Comparison of ENCODE assay signal across 22 cellular contexts in the genomic region with DNA sequence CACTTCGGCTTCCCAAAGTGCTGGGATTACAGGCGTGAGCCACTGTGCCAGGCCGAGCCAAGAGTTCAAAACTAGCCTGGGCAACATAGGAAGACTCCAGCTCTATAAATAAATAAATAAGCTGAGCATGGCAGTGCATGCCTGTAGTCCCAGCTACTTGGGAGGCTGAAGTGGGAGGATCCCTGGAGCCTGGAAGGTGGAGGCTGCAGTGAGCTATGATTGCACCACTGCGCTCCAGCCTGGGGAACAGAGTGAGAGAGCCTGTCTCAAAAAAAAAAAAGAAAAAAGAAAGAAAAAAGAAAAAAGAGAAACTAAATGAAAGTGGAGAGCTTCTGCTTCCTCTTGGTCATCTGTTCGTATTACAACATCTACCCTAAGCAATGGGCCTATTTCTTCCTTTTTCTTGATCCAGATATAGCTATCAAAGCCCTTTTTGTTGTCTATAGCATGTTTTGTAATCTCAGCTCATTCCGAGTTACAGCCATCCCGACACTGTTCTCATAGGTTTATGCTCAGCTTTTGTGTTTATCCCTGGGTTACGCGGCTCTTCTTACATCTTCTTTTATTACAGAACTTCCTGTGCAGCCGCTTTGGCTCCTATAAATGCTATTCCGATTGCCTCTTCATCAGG. TPM values are rescaled to one million over a fixed set of nuclear protein-coding genes. Genes with fewer than 3 reads are reported as not detected.
A peak's percentile ranks its signal among the peaks of the same experiment; 100 is the strongest.
DNase-seq lines count a peak whose midpoint lies in the region; ATAC-seq and TF ChIP-seq lines count a peak whose summit lies in the region.
"Had no signal": no experiment of that assay in that cellular context is flagged by ENCODE, and none has a peak within 500 bp of the region (broad histone marks: within the 10 kb centered on the region; RNA-seq: fewer than 3 reads in every experiment).

No MANE protein-coding gene starts in this region.

- no peaks in the 10 kb centered on the region; the same call in 1 of the 2 replicates for H3K4me1 Mint-ChIP-seq in HFFc6 (ENCODE audit: low read depth)
- H3K4me1 Mint-ChIP-seq: WTC11 had no signal

- H3K4me3 Mint-ChIP-seq in HFFc6: peak overlapping the region; percentile 17; the same call in 1 of the 2 replicates
- H3K4me3 Mint-ChIP-seq: activated CD8-positive, alpha-beta T cell treated with anti-CD3 and anti-CD28 coated beads for 36 hours; activated naive CD8-positive, alpha-beta T cell; memory B cell; naive thymus-derived CD8-positive, alpha-beta T cell; stimulated activated effector memory CD8-positive, alpha-beta T cell treated with anti-CD3 and anti-CD28 coated beads, Interleukin-12 subunit alpha, Interleukin-12 subunit beta, amount 100 ng/mL, for 72 hours; T-cell; WTC11 had no signal

- H3K27ac Mint-ChIP-seq in HFFc6: no peak overlapping the region
- H3K27ac Mint-ChIP-seq: activated CD8-positive, alpha-beta T cell treated with anti-CD3 and anti-CD28 coated beads for 36 hours; activated naive CD8-positive, alpha-beta T cell; memory B cell; progenitor cell of endocrine pancreas; stimulated activated effector memory CD8-positive, alpha-beta T cell treated with anti-CD3 and anti-CD28 coated beads, Interleukin-12 subunit alpha, Interleukin-12 subunit beta, amount 100 ng/mL, for 72 hours; T-cell; WTC11 had no signal

- peaks cover 29% of the 10 kb centered on the region for H3K27me3 Mint-ChIP-seq in HFFc6 (ENCODE audit: insufficient read depth)
- H3K27me3 Mint-ChIP-seq: activated CD8-positive, alpha-beta T cell treated with anti-CD3 and anti-CD28 coated beads for 36 hours; activated naive CD8-positive, alpha-beta T cell; memory B cell; naive thymus-derived CD8-positive, alpha-beta T cell; progenitor cell of endocrine pancreas; T-cell had no signal

- intact Hi-C loops in sciatic nerve (cut with DNase I): no loop called here

- DNase-seq in HFFc6 (no peak), NOMO-1 treated with DMSO at 0.1 percent for 48 hours (lab: John Stamatoyannopoulos, UW; ENCODE audit: unreplicated experiment) (peak; percentile 85), foreskin melanocyte (peak; percentile 68), sciatic nerve (ENCODE audit: low spot score) (no peak)
- DNase-seq: activated CD8-positive, alpha-beta T cell treated with anti-CD3 and anti-CD28 coated beads for 36 hours; activated T-cell treated with anti-CD3 and anti-CD28 coated beads, Interleukin-2, amount 50 U/mL, for 48 hours; brain microvascular endothelial cell; naive thymus-derived CD8-positive, alpha-beta T cell; NCI-H187 treated with DMSO at 0.1 percent for 48 hours; NCI-H748 treated with DMSO at 0.1 percent for 48 hours; T-cell; transverse colon had no signal

- TF ChIP-seq CTCF in HFFc6 (IDR thresholded peaks at IDR 0.05): no peak

- H3K36me3 Mint-ChIP-seq in HFFc6 (ENCODE audit: low read depth): no peaks in the 10 kb centered on the region
- H3K36me3 Mint-ChIP-seq: activated naive CD8-positive, alpha-beta T cell; memory B cell; naive thymus-derived CD8-positive, alpha-beta T cell; stimulated activated effector memory CD8-positive, alpha-beta T cell treated with anti-CD3 and anti-CD28 coated beads, Interleukin-12 subunit alpha, Interleukin-12 subunit beta, amount 100 ng/mL, for 72 hours; T-cell; WTC11 had no signal

- ATAC-seq in sciatic nerve (peak; percentile 76), HG03097 (IDR thresholded peaks at IDR 0.05; ENCODE audit: low FRiP score, unreplicated experiment) (no peak), HG03439 (IDR thresholded peaks at IDR 0.05; ENCODE audit: unreplicated experiment) (no peak), GM21381 (IDR thresholded peaks at IDR 0.05; ENCODE audit: unreplicated experiment) (no peak)
- ATAC-seq: activated CD8-positive, alpha-beta T cell treated with anti-CD3 and anti-CD28 coated beads for 36 hours; gastroesophageal sphincter; naive thymus-derived CD8-positive, alpha-beta T cell; stimulated activated effector memory CD8-positive, alpha-beta T cell treated with anti-CD3 and anti-CD28 coated beads, Interleukin-12 subunit alpha, Interleukin-12 subunit beta, amount 100 ng/mL, for 72 hours; T-cell had no signal

- H3K9me3 Mint-ChIP-seq in HFFc6: no peaks in the 10 kb centered on the region
- H3K9me3 Mint-ChIP-seq: activated CD8-positive, alpha-beta T cell treated with anti-CD3 and anti-CD28 coated beads for 36 hours; memory B cell; stimulated activated effector memory CD8-positive, alpha-beta T cell treated with anti-CD3 and anti-CD28 coated beads, Interleukin-12 subunit alpha, Interleukin-12 subunit beta, amount 100 ng/mL, for 72 hours; T-cell; WTC11 had no signal

RNA-seq across cellular contexts. Expression of a gene that starts 14.1 kb away (rescaled TPM):
- total RNA-seq in HFFc6 (2021; fragmentation: NEBNext Ultra II Directional; extraction: Animal tissue kit (Norgen Biotek cat#: 25700)): 10 to 100 TPM; 58.5 to 89.3 (median 80.4) TPM
- total RNA-seq in sciatic nerve: 136 TPM

RNA-seq across cellular contexts. Expression of a gene that starts 23.7 kb away (rescaled TPM):
- 1 to 10 TPM; 1.5 to 3.0 (median 2.3) TPM for total RNA-seq in HFFc6 (2021; fragmentation: NEBNext Ultra II Directional; extraction: Animal tissue kit (Norgen Biotek cat#: 25700))
- 17.1 TPM for total RNA-seq in sciatic nerve
- total RNA-seq: epithelial cell of proximal tubule had no signal

RNA-seq across cellular contexts. Expression of a gene that starts 41.1 kb away (rescaled TPM):
- total RNA-seq in HFFc6 (2021; fragmentation: NEBNext Ultra II Directional; extraction: Animal tissue kit (Norgen Biotek cat#: 25700)): 10 to 100 TPM; 17.2 to 28.4 (median 19.1) TPM
- total RNA-seq in sciatic nerve: 96.4 TPM

RNA-seq across cellular contexts. Expression of a gene that starts 45.4 kb away (rescaled TPM):
- total RNA-seq in HFFc6 (2021; fragmentation: NEBNext Ultra II Directional; extraction: Animal tissue kit (Norgen Biotek cat#: 25700)): under 1 TPM; 0.16 to 0.33 (median 0.26) TPM
- total RNA-seq in sciatic nerve: 1.7 TPM

RNA-seq across cellular contexts. Expression of a gene that starts 46.3 kb away (rescaled TPM):
- total RNA-seq in HFFc6 (2021; fragmentation: NEBNext Ultra II Directional; extraction: Animal tissue kit (Norgen Biotek cat#: 25700)): 1 to 10 TPM; 2.9 to 4.2 (median 3.7) TPM
- total RNA-seq in sciatic nerve: 41.2 TPM

Comparison
In these comparisons a context has a peak if more than half of its experiments do, and no peak if none do; other contexts are left out.
1. DNase-seq: peak in NOMO-1 treated with DMSO at 0.1 percent for 48 hours (single experiment) and foreskin melanocyte (single experiment); none in HFFc6 (single experiment) and sciatic nerve (single experiment).